9 cellular contexts compared by ENCODE assay signal in the genomic region with DNA sequence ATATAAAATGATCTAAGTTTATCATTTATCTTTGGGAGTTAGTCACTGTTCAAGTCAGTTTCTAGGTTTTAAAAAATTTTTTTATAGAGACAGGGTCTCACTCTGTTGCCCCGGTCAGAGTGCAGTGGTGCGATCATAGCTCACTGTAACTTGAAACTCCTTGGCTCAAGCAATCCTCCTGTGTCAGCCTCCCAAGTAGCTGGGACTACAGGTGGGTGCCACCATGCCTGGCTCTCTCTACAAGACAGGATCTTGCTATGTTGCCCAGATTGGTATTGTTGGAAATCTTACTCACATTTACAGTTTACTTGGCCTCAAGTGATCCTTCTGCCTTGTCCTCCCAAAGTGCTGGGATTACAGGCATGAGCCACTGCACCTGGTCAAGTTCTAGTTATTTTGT.
"Had no signal": no experiment of that assay in that cellular context is flagged by ENCODE, and none has a peak within 500 bp of the region (broad histone marks: within the 10 kb centered on the region; RNA-seq: fewer than 3 reads in every experiment).

No MANE protein-coding gene starts in this region.

- H3K9me3 ChIP-seq: HAP-1 had no signal

- H2AFZ ChIP-seq: GM23248 had no signal

- H3K9ac ChIP-seq: GM23248, KMS-11 had no signal

- H3K4me3 ChIP-seq: GM23248, HAP-1 had no signal

- ATAC-seq: HCT116 had no signal

- H3K27ac ChIP-seq: GM23248, HL-60, KMS-11 had no signal

- DNase-seq: GM23248, GOT3, H7, IMR-90, KBM-7 had no signal

- H3K4me2 ChIP-seq: KMS-11 had no signal

- H3K4me1 ChIP-seq: HAP-1 had no signal
